18 cellular contexts compared by ENCODE assay signal in genomic region chr12:121294151-121294889, GRCh38. TPM values are rescaled to one million over a fixed set of nuclear protein-coding genes. Genes with fewer than 3 reads are reported as not detected.
DNase-seq lines count a peak whose midpoint lies in the region; ATAC-seq and TF ChIP-seq lines count a peak whose summit lies in the region.
"Had no signal": no experiment of that assay in that cellular context is flagged by ENCODE, and none has a peak within 500 bp of the region (broad histone marks: within the 10 kb centered on the region; RNA-seq: fewer than 3 reads in every experiment).

No MANE protein-coding gene starts in this region.

- ATAC-seq in HG02981 (IDR thresholded peaks at IDR 0.05; ENCODE audit: unreplicated experiment), result no peak
- ATAC-seq: body of pancreas had no signal

- peak overlapping the region; percentile 94 for H3K27ac ChIP-seq in HL-60 (replicated peaks)
- H3K27ac ChIP-seq: body of pancreas, esophagus muscularis mucosa, sigmoid colon had no signal

- H3K27me3 Mint-ChIP-seq in activated naive CD4-positive, alpha-beta T cell treated with anti-CD3 and anti-CD28 coated beads, Interleukin-2, amount 50 U/mL, for 24 hours, result no peaks in the 10 kb centered on the region
- no peaks in the 10 kb centered on the region for H3K27me3 Mint-ChIP-seq in activated naive CD4-positive, alpha-beta T cell treated with anti-CD3 and anti-CD28 coated beads for 36 hours (ENCODE audit: low read depth)
- H3K27me3 Mint-ChIP-seq in brain (peaks cover 4% of the 10 kb centered on the region), nephron progenitor cell (ENCODE audit: low read depth, poor library complexity) (no peaks in the 10 kb centered on the region)
- H3K27me3 Mint-ChIP-seq: activated naive CD4-positive, alpha-beta T cell treated with anti-CD3 and anti-CD28 coated beads, Interleukin-2, amount 10 ng/mL, durations not matched to agents 7 days and 5 days had no signal

- TF ChIP-seq CTCF in HL-60 (IDR thresholded peaks at IDR 0.05; ENCODE audit: insufficient read depth, low read length), result no peak
- TF ChIP-seq CTCF in brain (conservative IDR thresholded peaks at IDR 0.05), result no peak
- no peak for TF ChIP-seq CTCF in nephron progenitor cell (IDR thresholded peaks at IDR 0.05)

- DNase-seq in activated naive CD4-positive, alpha-beta T cell treated with anti-CD3 and anti-CD28 coated beads for 36 hours, result no peak
- DNase-seq in HL-60 (ENCODE audit: low read depth in 1 of 2, low spot score in 1 of 2) (no peak), nephron progenitor cell (no peak)
- no peak for DNase-seq in stimulated activated CD4-positive, alpha-beta T cell treated with anti-CD3 and anti-CD28 coated beads, Interleukin-2, amount 100 ng/mL, for 48 hours
- no peak for DNase-seq in stimulated activated CD4-positive, alpha-beta T cell treated with anti-CD3 and anti-CD28 coated beads, Interleukin-4, amount 100 ng/mL, for 24 hours
- DNase-seq: ACHN; activated naive CD4-positive, alpha-beta T cell treated with anti-CD3 and anti-CD28 coated beads, Interleukin-2, amount 10 ng/mL, durations not matched to agents 7 days and 5 days; body of pancreas; NCI-H2081; NCI-H510A; SIG-M5; sigmoid colon; stimulated activated CD4-positive, alpha-beta T cell treated with anti-CD3 and anti-CD28 coated beads, Interleukin-2, amount 100 ng/mL, for 24 hours; uterus had no signal

- CTCF ChIA-PET in activated naive CD4-positive, alpha-beta T cell treated with anti-CD3 and anti-CD28 coated beads for 36 hours (lab: Charles Lee), result interaction anchor here (0.8 to 1.1 kb wide), 3 partner anchors 31 to 149 kb away, joined by 3 to 5 read pairs (median 3); no protein-coding TSS in a partner anchor

- H3K4me1 Mint-ChIP-seq in activated naive CD4-positive, alpha-beta T cell treated with anti-CD3 and anti-CD28 coated beads, Interleukin-2, amount 50 U/mL, for 24 hours, result peaks cover 24% of the 10 kb centered on the region
- peaks cover 24% of the 10 kb centered on the region for H3K4me1 Mint-ChIP-seq in activated naive CD4-positive, alpha-beta T cell treated with anti-CD3 and anti-CD28 coated beads for 36 hours (ENCODE audit: low read depth)
- H3K4me1 Mint-ChIP-seq in brain (peaks cover 15% of the 10 kb centered on the region), nephron progenitor cell (peaks cover 17% of the 10 kb centered on the region)

- intact Hi-C loops in activated naive CD4-positive, alpha-beta T cell treated with anti-CD3 and anti-CD28 coated beads for 36 hours (cut with micrococcal nuclease), result no loop called here

- peak overlapping the region; percentile 95 for H3K4me3 ChIP-seq in HL-60 (replicated peaks; ENCODE audit: insufficient read depth, low read length)
- H3K4me3 ChIP-seq: body of pancreas had no signal

- H3K36me3 Mint-ChIP-seq in activated naive CD4-positive, alpha-beta T cell treated with anti-CD3 and anti-CD28 coated beads, Interleukin-2, amount 50 U/mL, for 24 hours, result peaks cover 4% of the 10 kb centered on the region
- peaks cover 12% of the 10 kb centered on the region for H3K36me3 Mint-ChIP-seq in activated naive CD4-positive, alpha-beta T cell treated with anti-CD3 and anti-CD28 coated beads for 36 hours (ENCODE audit: low read depth)
- peaks cover 23% of the 10 kb centered on the region for H3K36me3 Mint-ChIP-seq in brain
- peaks cover 16% of the 10 kb centered on the region for H3K36me3 Mint-ChIP-seq in nephron progenitor cell (ENCODE audit: low read depth)

- H3K27ac Mint-ChIP-seq in activated naive CD4-positive, alpha-beta T cell treated with anti-CD3 and anti-CD28 coated beads, Interleukin-2, amount 50 U/mL, for 24 hours, result peak overlapping the region; percentile 35
- no peak overlapping the region for H3K27ac Mint-ChIP-seq in activated naive CD4-positive, alpha-beta T cell treated with anti-CD3 and anti-CD28 coated beads for 36 hours
- H3K27ac Mint-ChIP-seq in brain, result peak overlapping the region in 2 of 5 experiments; percentile 43 to 86
- no peak overlapping the region for H3K27ac Mint-ChIP-seq in nephron progenitor cell

- H3K4me3 Mint-ChIP-seq in activated naive CD4-positive, alpha-beta T cell treated with anti-CD3 and anti-CD28 coated beads, Interleukin-2, amount 50 U/mL, for 24 hours, result peak overlapping the region; percentile 23
- no peak overlapping the region for H3K4me3 Mint-ChIP-seq in activated naive CD4-positive, alpha-beta T cell treated with anti-CD3 and anti-CD28 coated beads for 36 hours
- H3K4me3 Mint-ChIP-seq in brain (peak overlapping the region in 4 of 5 experiments; percentile 56 to 93 (median 90)), nephron progenitor cell (peak overlapping the region; percentile 40)

- H3K27me3 ChIP-seq in HL-60 (ENCODE audit: insufficient read depth, poor library complexity, severe bottlenecking), result no peaks in the 10 kb centered on the region
- H3K27me3 ChIP-seq: body of pancreas, esophagus muscularis mucosa, sigmoid colon, uterus had no signal

- H3K9me3 Mint-ChIP-seq in activated naive CD4-positive, alpha-beta T cell treated with anti-CD3 and anti-CD28 coated beads, Interleukin-2, amount 50 U/mL, for 24 hours, result no peaks in the 10 kb centered on the region
- H3K9me3 Mint-ChIP-seq in activated naive CD4-positive, alpha-beta T cell treated with anti-CD3 and anti-CD28 coated beads for 36 hours, result no peaks in the 10 kb centered on the region
- H3K9me3 Mint-ChIP-seq in brain (no peaks in the 10 kb centered on the region), nephron progenitor cell (no peaks in the 10 kb centered on the region)
- H3K9me3 Mint-ChIP-seq: activated naive CD4-positive, alpha-beta T cell treated with anti-CD3 and anti-CD28 coated beads, Interleukin-2, amount 10 ng/mL, durations not matched to agents 7 days and 5 days had no signal

RNA-seq across cellular contexts. Expression of gene CAMKK2, which starts 2.2 kb away (rescaled TPM):
- 10 to 100 TPM; 14.8 to 18.8 TPM for total RNA-seq in activated naive CD4-positive, alpha-beta T cell treated with anti-CD3 and anti-CD28 coated beads for 36 hours
- polyA plus RNA-seq in brain (ENCODE audit: insufficient read depth, low read depth, low replicate concordance), result 38.1 TPM

RNA-seq across cellular contexts. Expression of gene ANAPC5, which starts 57.9 kb away (rescaled TPM):
- total RNA-seq in activated naive CD4-positive, alpha-beta T cell treated with anti-CD3 and anti-CD28 coated beads for 36 hours, result 100 to 1,000 TPM; 117 to 119 TPM
- polyA plus RNA-seq in brain (ENCODE audit: insufficient read depth, low read depth, low replicate concordance), result 102 TPM
